1 cellular context compared by ENCODE assay signal in the genomic region with DNA sequence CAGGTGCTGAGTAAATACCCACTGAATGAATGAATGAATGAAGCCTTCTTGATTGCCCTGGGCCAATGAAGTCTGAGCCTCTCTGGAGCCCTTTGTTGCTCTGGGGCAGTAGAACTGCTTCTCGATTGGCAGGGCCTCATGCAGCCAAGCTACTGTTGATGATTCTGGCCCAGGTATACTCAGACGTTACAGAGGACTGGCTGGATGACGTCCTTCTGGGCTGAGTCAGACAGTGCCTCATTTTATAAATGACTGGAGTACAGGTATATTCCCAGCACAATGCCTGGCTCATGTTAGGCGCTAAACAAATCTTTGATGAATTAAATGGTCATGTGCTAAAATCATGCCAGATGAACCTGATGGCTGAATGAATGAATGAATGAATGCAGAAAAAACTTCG.
TF ChIP-seq lines count a peak whose summit lies in the region.

No MANE protein-coding gene starts in this region.

TF ChIP-seq in IMR-90, 13 proteins besides CTCF, POLR2A, EP300 and RAD21 (continued from another document):
- TF ChIP-seq RFX5 (IDR thresholded peaks at IDR 0.05; ENCODE audit: low read depth, low read length), result no peak
